ENCODE assay signal across 9 cellular contexts in genomic region chr1:8472668-8473067, GRCh38.
DNase-seq lines count a peak whose midpoint lies in the region; ATAC-seq and TF ChIP-seq lines count a peak whose summit lies in the region.
"Had no signal": no experiment of that assay in that cellular context is flagged by ENCODE, and none has a peak within 500 bp of the region (broad histone marks: within the 10 kb centered on the region; RNA-seq: fewer than 3 reads in every experiment).

No MANE protein-coding gene starts in this region.

- no peak for TF ChIP-seq CTCF in CD14-positive monocyte (IDR thresholded peaks at IDR 0.05)

- H3K9me3 Mint-ChIP-seq in IgD-negative memory B cell: no peaks in the 10 kb centered on the region
- no peaks in the 10 kb centered on the region for H3K9me3 Mint-ChIP-seq in activated T-helper 17 cell treated with anti-CD3 and anti-CD28 coated beads, Interleukin-2, amount 50 U/mL, for 72 hours
- no peaks in the 10 kb centered on the region for H3K9me3 Mint-ChIP-seq in CD14-positive monocyte

- H3K27me3 Mint-ChIP-seq in IgD-negative memory B cell (no peaks in the 10 kb centered on the region), CD14-positive monocyte (ENCODE audit: low read depth in 3 of 3) (peaks cover 0 to 1% (median 0%) of the 10 kb centered on the region in 3 donors)
- no peaks in the 10 kb centered on the region for H3K27me3 Mint-ChIP-seq in activated T-helper 17 cell treated with anti-CD3 and anti-CD28 coated beads, Interleukin-2, amount 50 U/mL, for 72 hours

- peak overlapping the region in 2 of 4 donors; percentile 19 to 77 for H3K4me3 Mint-ChIP-seq in IgD-negative memory B cell
- peak overlapping the region; percentile 35 for H3K4me3 Mint-ChIP-seq in activated T-helper 17 cell treated with anti-CD3 and anti-CD28 coated beads, Interleukin-2, amount 50 U/mL, for 72 hours
- H3K4me3 Mint-ChIP-seq in CD14-positive monocyte: no peak overlapping the region

- H3K4me1 Mint-ChIP-seq in IgD-negative memory B cell (peaks cover 33 to 39% (median 37%) of the 10 kb centered on the region in 3 donors), CD14-positive monocyte (peaks cover 14% of the 10 kb centered on the region)
- H3K4me1 Mint-ChIP-seq in activated T-helper 17 cell treated with anti-CD3 and anti-CD28 coated beads, Interleukin-2, amount 50 U/mL, for 72 hours: peaks cover 15% of the 10 kb centered on the region

- peak; percentile 20 to 68 for DNase-seq in stimulated activated CD4-positive, alpha-beta T cell treated with anti-CD3 and anti-CD28 coated beads, Interleukin-4, amount 100 ng/mL, for 4 hours
- DNase-seq in NCI-H345 (lab: John Stamatoyannopoulos, UW) (no peak), CD14-positive monocyte (ENCODE audit: low spot score) (no peak), Right ventricle myocardium inferior (ENCODE audit: missing footprints) (no peak)
- DNase-seq: NCI-H82 had no signal

- H3K36me3 Mint-ChIP-seq in IgD-negative memory B cell (no peaks in the 10 kb centered on the region), CD14-positive monocyte (peaks cover 3 to 4% of the 10 kb centered on the region in 2 donors)
- peaks cover 8% of the 10 kb centered on the region for H3K36me3 Mint-ChIP-seq in activated T-helper 17 cell treated with anti-CD3 and anti-CD28 coated beads, Interleukin-2, amount 50 U/mL, for 72 hours (ENCODE audit: low read depth)

- peak; percentile 45 for ATAC-seq in GM18867 (IDR thresholded peaks at IDR 0.05; ENCODE audit: unreplicated experiment)
- peak; percentile 56 for ATAC-seq in activated T-helper 17 cell treated with anti-CD3 and anti-CD28 coated beads, Interleukin-2, amount 50 U/mL, for 72 hours (replicated peaks)
- no peak for ATAC-seq in GM21381 (IDR thresholded peaks at IDR 0.05; ENCODE audit: unreplicated experiment)
- no peak for ATAC-seq in Right ventricle myocardium inferior

- peak overlapping the region in 2 of 3 donors; percentile 9 to 31 for H3K27ac Mint-ChIP-seq in IgD-negative memory B cell
- peak overlapping the region; percentile 58 for H3K27ac Mint-ChIP-seq in activated T-helper 17 cell treated with anti-CD3 and anti-CD28 coated beads, Interleukin-2, amount 50 U/mL, for 72 hours
- H3K27ac Mint-ChIP-seq in CD14-positive monocyte: no peak overlapping the region

- intact Hi-C loops in CD14-positive monocyte (cut with micrococcal nuclease): no loop called here
- intact Hi-C loops in Right ventricle myocardium inferior (cut with DNase I): no loop called here

Comparison
In these comparisons a context has a peak if more than half of its experiments do, and no peak if none do; other contexts are left out.
1. ATAC-seq: peak in GM18867 (single experiment) and activated T-helper 17 cell treated with anti-CD3 and anti-CD28 coated beads, Interleukin-2, amount 50 U/mL, for 72 hours (single experiment); none in GM21381 (single experiment) and Right ventricle myocardium inferior (single experiment).
2. H3K27ac Mint-ChIP-seq: peak in IgD-negative memory B cell (2 of 3) and activated T-helper 17 cell treated with anti-CD3 and anti-CD28 coated beads, Interleukin-2, amount 50 U/mL, for 72 hours (single experiment); none in CD14-positive monocyte (0 of 7).
3. DNase-seq: peak in stimulated activated CD4-positive, alpha-beta T cell treated with anti-CD3 and anti-CD28 coated beads, Interleukin-4, amount 100 ng/mL, for 4 hours (2 of 2); none in NCI-H345 (single experiment), CD14-positive monocyte (single experiment) and Right ventricle myocardium inferior (single experiment).